Comparison of ENCODE assay signal across 8 cellular contexts in genomic region chrX:54807524-54808108, GRCh38.
DNase-seq lines count a peak whose midpoint lies in the region.

TSS of gene MAGED2 (plus strand) at chrX:54807745. CDS start at chrX:54809332, 1,587 bp downstream.

- H3K27me3 ChIP-seq in mucosa of stomach (ENCODE audit: control insufficient read depth, insufficient read depth, low read length) = peaks cover 6% of the 10 kb centered on the region

- H3K9me3 ChIP-seq in ES-I3 (ENCODE audit: control insufficient read depth, insufficient read depth, low read length) (no peaks in the 10 kb centered on the region), mucosa of stomach (ENCODE audit: control insufficient read depth, low read length) (no peaks in the 10 kb centered on the region)

- H3K9ac ChIP-seq in ES-I3 (ENCODE audit: low read depth, low read length) (peak within 1 kb of the TSS; percentile 93), mucosa of stomach (ENCODE audit: low read length) (peak within 1 kb of the TSS; percentile 76)

- H3K27ac ChIP-seq in substantia nigra (ENCODE audit: low read depth, low read length, poor library complexity, severe bottlenecking) = peak within 1 kb of the TSS; percentile 88

- DNase-seq in NCI-H748 (lab: John Stamatoyannopoulos, UW; ENCODE audit: unreplicated experiment) (peak; percentile 69), fibroblast of gingiva (ENCODE audit: low read depth) (peak; percentile 6), substantia nigra (lab: John Stamatoyannopoulos, UW) (peak in 27 of 49 donors; percentile 0 to 47 (median 12)), NCI-H2029 treated with DMSO at 0.1 percent for 48 hours (lab: John Stamatoyannopoulos, UW) (no peak), GM19238 (ENCODE audit: insufficient read length, low spot score) (no peak)
- DNase-seq in activated T-helper 9 cell treated with anti-CD3 and anti-CD28 coated beads, Interleukin-2, amount 50 U/mL, for 16 hours (ENCODE audit: low read depth) = peak; percentile 12

- H3K36me3 ChIP-seq in ES-I3 (ENCODE audit: insufficient read depth, low read length) (peaks cover 19% of the 10 kb centered on the region), mucosa of stomach (ENCODE audit: control insufficient read depth, insufficient read depth, low read length) (no peaks in the 10 kb centered on the region)

- peak within 1 kb of the TSS; percentile 62 for H3K4me3 ChIP-seq in mucosa of stomach (ENCODE audit: low read length)

- H3K4me1 ChIP-seq in ES-I3 (ENCODE audit: insufficient read depth, low read length) = peaks cover 25% of the 10 kb centered on the region
- peaks cover 20% of the 10 kb centered on the region for H3K4me1 ChIP-seq in mucosa of stomach (ENCODE audit: control insufficient read depth, insufficient read depth, low read length)

Comparison
In these comparisons a context has a peak if more than half of its experiments do, and no peak if none do; other contexts are left out.
1. DNase-seq: peak in NCI-H748 (single experiment), activated T-helper 9 cell treated with anti-CD3 and anti-CD28 coated beads, Interleukin-2, amount 50 U/mL, for 16 hours (single experiment), fibroblast of gingiva (single experiment) and substantia nigra (27 of 49); none in NCI-H2029 treated with DMSO at 0.1 percent for 48 hours (single experiment) and GM19238 (single experiment).